27 cellular contexts compared by ENCODE assay signal in genomic region chr3:25257026-25257425, GRCh38.
A peak's percentile ranks its signal among the peaks of the same experiment; 100 is the strongest.
DNase-seq lines count a peak whose midpoint lies in the region; ATAC-seq and FAIRE-seq lines count a peak whose summit lies in the region.
"Had no signal": no experiment of that assay in that cellular context is flagged by ENCODE, and none has a peak within 500 bp of the region (broad histone marks: within the 10 kb centered on the region; RNA-seq: fewer than 3 reads in every experiment).

No MANE protein-coding gene starts in this region.

- FAIRE-seq in urothelium cell line (lab: Jason Lieb, UNC): no peak

- no peak for ATAC-seq in HG03378 (IDR thresholded peaks at IDR 0.05; ENCODE audit: unreplicated experiment)
- ATAC-seq: activated CD4-positive, CD25-positive, alpha-beta regulatory T cell treated with anti-CD3 and anti-CD28 coated beads, Interleukin-2, amount 50 U/mL, for 24 hours; activated CD8-positive, alpha-beta T cell treated with anti-CD3 and anti-CD28 coated beads for 36 hours; CD8-positive, alpha-beta T cell; esophagus mucosa; heart left ventricle; naive thymus-derived CD4-positive, alpha-beta T cell; right lobe of liver had no signal

- peak; percentile 3 for DNase-seq in HS-5 (ENCODE audit: low read depth)
- DNase-seq in astrocyte of the hippocampus (ENCODE audit: low read depth, low spot score): peak; percentile 95
- DNase-seq in fibroblast of peridontal ligament (ENCODE audit: extremely low read depth): peak; percentile 27
- DNase-seq in urothelium cell line (ENCODE audit: low spot score): peak; percentile 24
- no peak for DNase-seq in cerebellar cortex (ENCODE audit: low spot score)
- DNase-seq in C1 segment of cervical spinal cord (lab: John Stamatoyannopoulos, UW): no peak
- DNase-seq: activated CD8-positive, alpha-beta T cell treated with anti-CD3 and anti-CD28 coated beads for 36 hours; activated naive CD4-positive, alpha-beta T cell treated with Interleukin-2 at 50 U/mL for 16 hours; amygdala; CD8-positive, alpha-beta T cell; cerebellar nuclear complex; DMS79; effector CD4-positive, alpha-beta T cell; heart left ventricle; Karpas-422; naive thymus-derived CD4-positive, alpha-beta T cell; NCI-H1092; NCI-H1930; NCI-H774; ovary; right lobe of liver; Right ventricle myocardium superior; substantia nigra; SW 1271 had no signal

Comparison
In these comparisons a context has a peak if more than half of its experiments do, and no peak if none do; other contexts are left out.
1. DNase-seq: peak in HS-5 (single experiment), astrocyte of the hippocampus (single experiment), fibroblast of peridontal ligament (single experiment) and urothelium cell line (single experiment); none in cerebellar cortex (single experiment) and C1 segment of cervical spinal cord (0 of 14).